Comparison of ENCODE assay signal across 10 cellular contexts in genomic region chr1:153485880-153486279, GRCh38. TPM values are rescaled to one million over a fixed set of nuclear protein-coding genes. Genes with fewer than 3 reads are reported as not detected.
A peak's percentile ranks its signal among the peaks of the same experiment; 100 is the strongest.
DNase-seq lines count a peak whose midpoint lies in the region; ATAC-seq and TF ChIP-seq lines count a peak whose summit lies in the region.
"Had no signal": no experiment of that assay in that cellular context is flagged by ENCODE, and none has a peak within 500 bp of the region (broad histone marks: within the 10 kb centered on the region; RNA-seq: fewer than 3 reads in every experiment).

No MANE protein-coding gene starts in this region.

- H3K4me3 Mint-ChIP-seq in CD14-positive monocyte = no peak overlapping the region
- H3K4me3 Mint-ChIP-seq: HFFc6 had no signal

- ATAC-seq in GM19328 (IDR thresholded peaks at IDR 0.05; ENCODE audit: unreplicated experiment) = no peak
- ATAC-seq in GM19397 (IDR thresholded peaks at IDR 0.05; ENCODE audit: unreplicated experiment) = no peak
- ATAC-seq in HG03039 (IDR thresholded peaks at IDR 0.05; ENCODE audit: unreplicated experiment) = no peak

- H3K4me1 Mint-ChIP-seq in CD14-positive monocyte = peaks cover 7% of the 10 kb centered on the region

- TF ChIP-seq CTCF in CD14-positive monocyte (IDR thresholded peaks at IDR 0.05) = no peak

- H3K27me3 Mint-ChIP-seq in CD14-positive monocyte (ENCODE audit: low read depth in 3 of 3) = peaks cover 12 to 25% (median 16%) of the 10 kb centered on the region in 3 donors

- WGBS in esophagus, 2 donors = 54 to 67% methylated on average over 2 of the region's 2 CpGs

- H3K4me3 ChIP-seq in esophagus (ENCODE audit: low read depth in 1 of 2, low read length in 2 of 2) = no peak overlapping the region

- H3K4me1 ChIP-seq in esophagus (ENCODE audit: control insufficient read depth in 2 of 2, insufficient read depth in 2 of 2, low read length in 1 of 2) = peaks cover under 1 to 17% of the 10 kb centered on the region in 2 donors

- no peaks in the 10 kb centered on the region for H3K9me3 ChIP-seq in esophagus (ENCODE audit: control insufficient read depth in 2 of 2, insufficient read depth in 1 of 2, low read depth in 1 of 2, low read length in 1 of 2)

- H3K27ac ChIP-seq in esophagus (ENCODE audit: low read depth in 2 of 2, low read length in 1 of 2) = peak overlapping the region; percentile 87 to 88

- intact Hi-C loops in CD14-positive monocyte (cut with micrococcal nuclease) = no loop called here

- DNase-seq in DMS79 (lab: John Stamatoyannopoulos, UW) (peak; percentile 43), NCI-H1436 treated with DMSO at 0.1 percent for 48 hours (lab: John Stamatoyannopoulos, UW) (peak; percentile 80), NCI-H69 (lab: John Stamatoyannopoulos, UW) (peak; percentile 99), CD14-positive monocyte (ENCODE audit: low spot score) (no peak)
- DNase-seq: HFFc6, hypothalamus had no signal

- no peaks in the 10 kb centered on the region for H3K36me3 ChIP-seq in esophagus (ENCODE audit: control insufficient read depth in 2 of 2, insufficient read depth in 2 of 2, low read length in 1 of 2)

- H3K36me3 Mint-ChIP-seq in CD14-positive monocyte = no peaks in the 10 kb centered on the region

- H3K9me3 Mint-ChIP-seq in CD14-positive monocyte = peaks cover 0 to 2% (median 0%) of the 10 kb centered on the region in 7 donors
- H3K9me3 Mint-ChIP-seq: HFFc6 had no signal

- H3K27me3 ChIP-seq in esophagus (ENCODE audit: control insufficient read depth in 1 of 2, insufficient read depth in 2 of 2, low read length in 2 of 2) = no peaks in the 10 kb centered on the region

- no peak overlapping the region for H3K27ac Mint-ChIP-seq in CD14-positive monocyte
- H3K27ac Mint-ChIP-seq: HFFc6 had no signal

RNA-seq across cellular contexts. Expression of gene S100A7, which starts 25.4 kb away (rescaled TPM):
- polyA plus RNA-seq in esophagus (100 to 1,000 TPM; 115 to 689 TPM), CD14-positive monocyte (not detected)

RNA-seq across cellular contexts. Expression of gene S100A6, which starts 49.9 kb away (rescaled TPM):
- polyA plus RNA-seq in esophagus (1,000 to 10,000 TPM in 1 of 2 donors, 100 to 1,000 TPM in 1; 936 to 2,978 TPM), CD14-positive monocyte (1,000 to 10,000 TPM; 4,414 to 5,004 TPM)

RNA-seq across cellular contexts. Expression of gene S100A5, which starts 54.9 kb away (rescaled TPM):
- under 1 TPM in 1 of 2 donors, not detected in 1; 0.11 TPM for polyA plus RNA-seq in esophagus
- polyA plus RNA-seq in CD14-positive monocyte = 1 to 10 TPM in 1 of 2 donors, not detected in 1; 1.4 TPM

RNA-seq across cellular contexts. Expression of gene S100A4, which starts 59.7 kb away (rescaled TPM):
- polyA plus RNA-seq in esophagus (100 to 1,000 TPM; 145 to 249 TPM), CD14-positive monocyte (1,000 to 10,000 TPM; 6,092 to 7,344 TPM)

Comparison
In these comparisons a context has a peak if more than half of its experiments do, and no peak if none do; other contexts are left out.
1. RNA of gene S100A7, which starts 25.4 kb away (polyA plus RNA-seq): 115 to 689 TPM in esophagus; not detected in CD14-positive monocyte; every median in the first group is over 100 times any median in the second.